In genomic region chr20:444117-444516, GRCh38 we compare ENCODE assay signal across 24 cellular contexts. TPM values are rescaled to one million over a fixed set of nuclear protein-coding genes. Genes with fewer than 3 reads are reported as not detected.
DNase-seq lines count a peak whose midpoint lies in the region; ATAC-seq and TF ChIP-seq lines count a peak whose summit lies in the region.
"Had no signal": no experiment of that assay in that cellular context is flagged by ENCODE, and none has a peak within 500 bp of the region (broad histone marks: within the 10 kb centered on the region; RNA-seq: fewer than 3 reads in every experiment).

No MANE protein-coding gene starts in this region.

- peaks cover 36% of the 10 kb centered on the region for H3K4me1 Mint-ChIP-seq in chondrocyte (ENCODE audit: low read depth)

- no peaks in the 10 kb centered on the region for H3K27me3 Mint-ChIP-seq in chondrocyte (ENCODE audit: low read depth)
- H3K27me3 Mint-ChIP-seq: activated CD4-positive, alpha-beta T cell treated with anti-CD3 and anti-CD28 coated beads for 36 hours; B cell; CD8-positive, alpha-beta memory T cell had no signal

- H3K27me3 ChIP-seq in PC-3 (ENCODE audit: low read length), result no peaks in the 10 kb centered on the region
- H3K27me3 ChIP-seq: upper lobe of left lung had no signal

- no peaks in the 10 kb centered on the region for H3K9me3 Mint-ChIP-seq in chondrocyte (ENCODE audit: low read depth)
- H3K9me3 Mint-ChIP-seq: activated naive CD4-positive, alpha-beta T cell treated with anti-CD3 and anti-CD28 coated beads for 36 hours; CD8-positive, alpha-beta memory T cell; GM23338; nephron progenitor cell had no signal

- TSS peak; percentile 9 for BruUV-seq in PC-3 (replicated peaks; lab: Mats Ljungman, UMichigan)

- H3K27ac ChIP-seq in PC-3 (ENCODE audit: low read length), result no peak overlapping the region

- H3K4me2 ChIP-seq in PC-3 (ENCODE audit: low read length), result no peak overlapping the region
- H3K4me2 ChIP-seq: GM23338 had no signal

- no peak overlapping the region for H3K9ac ChIP-seq in PC-3 (ENCODE audit: low read length)

- H3K36me3 ChIP-seq in PC-3 (ENCODE audit: low read depth, low read length), result peaks cover 52% of the 10 kb centered on the region

- H3K36me3 Mint-ChIP-seq in chondrocyte (ENCODE audit: low read depth), result peaks cover 27% of the 10 kb centered on the region

- no peaks in the 10 kb centered on the region for H3K9me3 ChIP-seq in PC-3 (ENCODE audit: low read length)
- H3K9me3 ChIP-seq: upper lobe of left lung had no signal

- no peaks in the 10 kb centered on the region for H4K20me1 ChIP-seq in PC-3 (ENCODE audit: low read length)

- H3K4me3 ChIP-seq in PC-3 (ENCODE audit: low read length), result no peak overlapping the region
- H3K4me3 ChIP-seq: GM23338, K562, upper lobe of left lung had no signal

- peaks cover 8% of the 10 kb centered on the region; the same call in 1 of the 2 replicates for H3K79me2 ChIP-seq in PC-3 (ENCODE audit: low read length)

- no peaks in the 10 kb centered on the region for H3F3A ChIP-seq in PC-3 (ENCODE audit: low read length, unreplicated experiment)

- DNase-seq in NCI-H2171 treated with DMSO at 0.1 percent for 48 hours (lab: John Stamatoyannopoulos, UW), result peak; percentile 28
- DNase-seq in NCI-H2171 (lab: John Stamatoyannopoulos, UW), result no peak
- DNase-seq in PC-3, result no peak
- no peak for DNase-seq in chondrocyte (ENCODE audit: low spot score)
- peak; percentile 17 for DNase-seq in sciatic nerve (ENCODE audit: low spot score)
- no peak for DNase-seq in GM20000 (ENCODE audit: low spot score)
- DNase-seq in HUDEP-2 (lab: John Stamatoyannopoulos, UW; ENCODE audit: unreplicated experiment in 76 of 76), result no peak
- DNase-seq in SKM-1 treated with dmso at 0.1 percent for 144 hours (lab: John Stamatoyannopoulos, UW; ENCODE audit: unreplicated experiment), result no peak
- DNase-seq: activated CD4-positive, alpha-beta T cell treated with anti-CD3 and anti-CD28 coated beads for 36 hours; activated naive CD4-positive, alpha-beta T cell treated with anti-CD3 and anti-CD28 coated beads for 36 hours; activated T-cell treated with anti-CD3 and anti-CD28 coated beads, Interleukin-2, amount 50 U/mL, for 48 hours; DMS53; foreskin fibroblast; GF-D8; NCI-H1436 treated with DMSO at 0.1 percent for 48 hours; NCI-H524 treated with DMSO at 0.1 percent for 48 hours; nephron progenitor cell; NK-92 treated with Interleukin-12 subunit alpha and Interleukin-12 subunit beta, amount 100 ng/mL, for 24 hours; T-helper 2 cell; upper lobe of left lung had no signal

- TF ChIP-seq CTCF in PC-3 (conservative IDR thresholded peaks at IDR 0.05; ENCODE audit: low read depth, low read length) (no peak), chondrocyte (IDR thresholded peaks at IDR 0.05) (no peak), GM20000 (IDR thresholded peaks at IDR 0.05; ENCODE audit: extremely low read depth, missing control alignments) (no peak)

- H2AFZ ChIP-seq in PC-3 (ENCODE audit: low read length), result no peak overlapping the region
- H2AFZ ChIP-seq: GM23338 had no signal

- H3K9me2 ChIP-seq in PC-3 (replicated peaks; ENCODE audit: low read length), result no peaks in the 10 kb centered on the region

- CTCF ChIA-PET in PC-3 (lab: Charles Lee), result no interaction called here

- intact Hi-C loops in PC-3 (cut with micrococcal nuclease) (no loop called here), sciatic nerve (cut with DNase I) (no loop called here)

- POLR2A ChIA-PET in PC-3 (lab: Charles Lee; ENCODE audit: unreplicated experiment), result no interaction called here

- peak overlapping the region; percentile 95 for H3K27ac Mint-ChIP-seq in chondrocyte (ENCODE audit: unreplicated experiment)
- H3K27ac Mint-ChIP-seq: activated CD4-positive, alpha-beta T cell treated with anti-CD3 and anti-CD28 coated beads for 36 hours; activated naive CD4-positive, alpha-beta T cell treated with anti-CD3 and anti-CD28 coated beads for 36 hours; B cell had no signal

- H3K4me3 Mint-ChIP-seq in chondrocyte (ENCODE audit: unreplicated experiment), result no peak overlapping the region
- H3K4me3 Mint-ChIP-seq: activated CD4-positive, alpha-beta T cell treated with anti-CD3 and anti-CD28 coated beads for 36 hours; activated naive CD4-positive, alpha-beta T cell treated with anti-CD3 and anti-CD28 coated beads for 36 hours; B cell; CD8-positive, alpha-beta memory T cell; GM23338; nephron progenitor cell had no signal

- H3K4me1 ChIP-seq in PC-3 (ENCODE audit: insufficient read depth, low read length), result no peaks in the 10 kb centered on the region

- ATAC-seq in PC-3, result no peak
- ATAC-seq in sciatic nerve, result no peak
- ATAC-seq: activated CD4-positive, alpha-beta T cell treated with anti-CD3 and anti-CD28 coated beads for 36 hours; GM23338 had no signal

RNA-seq across cellular contexts. Expression of gene TBC1D20, which starts 18.2 kb away (rescaled TPM):
- total RNA-seq in PC-3 (2014; rRNA removed), result 24.2 and 26.3 TPM in 2 replicates
- 56.2 to 64.7 TPM (median 64.0 TPM) in 3 replicates for total RNA-seq in chondrocyte
- total RNA-seq in sciatic nerve, result 32.5 TPM

RNA-seq across cellular contexts. Expression of gene RBCK1, which starts 36.0 kb away (rescaled TPM):
- 115 and 137 TPM in 2 replicates for total RNA-seq in PC-3 (2014; rRNA removed)
- 84.1 to 95.5 TPM (median 94.3 TPM) in 3 replicates for total RNA-seq in chondrocyte
- total RNA-seq in sciatic nerve, result 72.7 TPM

Comparison
In these comparisons a context has a peak if more than half of its experiments do, and no peak if none do; other contexts are left out.
1. DNase-seq: peak in NCI-H2171 treated with DMSO at 0.1 percent for 48 hours (single experiment) and sciatic nerve (single experiment); none in NCI-H2171 (single experiment), PC-3 (single experiment), chondrocyte (single experiment), GM20000 (single experiment), HUDEP-2 (0 of 76) and SKM-1 treated with dmso at 0.1 percent for 144 hours (single experiment).